Comparison of ENCODE assay signal across 21 cellular contexts in the genomic region with DNA sequence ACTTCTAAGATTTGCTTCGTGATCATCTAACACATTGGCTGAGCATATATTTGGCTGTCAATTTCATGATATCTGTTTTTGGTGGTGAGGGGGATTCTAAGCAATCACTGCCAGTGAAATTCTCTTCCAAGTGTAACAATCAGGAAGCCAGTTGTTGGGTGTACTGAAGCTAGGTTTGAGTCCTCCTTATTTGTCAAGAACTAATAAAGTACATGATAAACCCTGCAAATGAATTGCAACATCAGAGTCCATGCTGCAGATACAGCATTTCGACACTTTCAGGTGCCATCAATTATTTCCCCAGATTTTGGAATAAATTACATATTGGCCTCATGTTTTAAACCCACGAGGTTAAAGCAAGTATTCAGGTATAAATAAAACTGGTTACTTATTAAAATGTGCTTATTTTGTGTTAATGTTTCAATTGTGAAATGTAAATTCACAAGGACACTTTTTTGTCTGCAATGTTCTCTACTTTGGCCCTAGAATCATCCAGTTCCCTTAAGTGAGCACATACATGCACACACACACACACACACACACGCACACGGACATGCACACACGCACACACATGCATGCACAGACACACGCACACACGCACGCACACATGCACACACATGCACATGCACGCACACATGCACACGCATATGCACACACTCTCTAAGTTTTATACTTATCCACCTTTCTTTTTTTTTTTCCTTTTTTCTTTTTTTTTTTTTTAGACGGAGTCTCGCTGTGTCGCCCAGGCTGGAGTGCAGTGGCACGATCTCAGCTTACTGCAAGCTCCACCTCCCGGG.
DNase-seq lines count a peak whose midpoint lies in the region; ATAC-seq, FAIRE-seq and TF ChIP-seq lines count a peak whose summit lies in the region.
"Had no signal": no experiment of that assay in that cellular context is flagged by ENCODE, and none has a peak within 500 bp of the region (broad histone marks: within the 10 kb centered on the region; RNA-seq: fewer than 3 reads in every experiment).

No MANE protein-coding gene starts in this region.

- FAIRE-seq in GM12878 (lab: Jason Lieb, UNC), result no peak
- FAIRE-seq: D721Med, GM18507 had no signal

- peak overlapping the region; percentile 100 for H3K14ac ChIP-seq in neuronal stem cell (ENCODE audit: low read length)

- no peak for TF ChIP-seq EP300 in GM12878 (IDR thresholded peaks at IDR 0.05; ENCODE audit: borderline replicate concordance in 1 of 2, control insufficient read depth in 1 of 2, low read depth in 2 of 2, low read length in 2 of 2)

- no peaks in the 10 kb centered on the region for H4K20me1 ChIP-seq in GM12878 (ENCODE audit: control insufficient read depth, insufficient read depth)
- H4K20me1 ChIP-seq: BLaER1 had no signal

- ATAC-seq in left ventricle myocardium superior (peak; percentile 27), heart left ventricle (no peak), GM12878 (no peak), GM18858 (IDR thresholded peaks at IDR 0.05; ENCODE audit: unreplicated experiment) (no peak)

- H3K4me1 ChIP-seq in heart left ventricle, result peaks cover 0 to 4% (median 0%) of the 10 kb centered on the region in 12 donors
- H3K4me1 ChIP-seq in GM12878 (ENCODE audit: control insufficient read depth, insufficient read depth, low read length), result no peaks in the 10 kb centered on the region
- peaks cover 3 to 5% of the 10 kb centered on the region in 2 donors for H3K4me1 ChIP-seq in neuronal stem cell (ENCODE audit: control insufficient read depth in 2 of 2, insufficient read depth in 1 of 2, low read depth in 1 of 2, low read length in 2 of 2)
- H3K4me1 ChIP-seq in ascending aorta, result peaks cover 0 to 8% of the 10 kb centered on the region in 2 donors
- H3K4me1 ChIP-seq: BLaER1, Peyer's patch had no signal

- H2BK120ac ChIP-seq in neuronal stem cell (ENCODE audit: low read depth, low read length), result no peak overlapping the region

- no peaks in the 10 kb centered on the region for H3K79me1 ChIP-seq in neuronal stem cell (ENCODE audit: low read depth, low read length)

- H3K27ac ChIP-seq in heart left ventricle, result no peak overlapping the region
- H3K27ac ChIP-seq in GM12878 (ENCODE audit: control insufficient read depth, insufficient read depth), result no peak overlapping the region
- H3K27ac ChIP-seq in neuronal stem cell (replicated peaks; ENCODE audit: low read length), result no peak overlapping the region
- H3K27ac ChIP-seq in ascending aorta, result no peak overlapping the region
- H3K27ac ChIP-seq: BLaER1, Peyer's patch had no signal

- TF ChIP-seq POLR2A in heart left ventricle (IDR thresholded peaks at IDR 0.05), result no peak
- TF ChIP-seq POLR2A in GM12878 (IDR thresholded peaks at IDR 0.05; ENCODE audit: low read depth, low read length), result no peak

- no peaks in the 10 kb centered on the region for H3K27me3 ChIP-seq in heart left ventricle
- no peaks in the 10 kb centered on the region for H3K27me3 ChIP-seq in GM12878 (replicated peaks in 1 of 2; ENCODE audit: control insufficient read depth in 2 of 2, insufficient read depth in 2 of 2, low read length in 1 of 2)
- no peaks in the 10 kb centered on the region for H3K27me3 ChIP-seq in neuronal stem cell (ENCODE audit: control insufficient read depth in 3 of 3, insufficient read depth in 3 of 3, low read depth in 1 of 3, low read length in 3 of 3)
- H3K27me3 ChIP-seq in ascending aorta, result no peaks in the 10 kb centered on the region
- H3K27me3 ChIP-seq: BLaER1, Peyer's patch had no signal

- H4K8ac ChIP-seq in neuronal stem cell (ENCODE audit: low read depth, low read length), result no peak overlapping the region

- no peak overlapping the region for H2BK15ac ChIP-seq in neuronal stem cell (ENCODE audit: low read length)

- no peak overlapping the region for H2AFZ ChIP-seq in GM12878 (ENCODE audit: control insufficient read depth, low read depth, low read length)
- no peak overlapping the region for H2AFZ ChIP-seq in neuronal stem cell (ENCODE audit: low read length)
- H2AFZ ChIP-seq: GM23338 had no signal

- in situ Hi-C loops in GM12878 (cut with MboI), result no loop called here

- WGBS in heart left ventricle, 4 donors, result 93 to 96% (median 95%) methylated on average over 16 of the region's 16 CpGs
- WGBS in GM12878 (ENCODE audit: insufficient coverage, insufficient replicate concordance, low lambda C conversion rate, missing lambda C conversion rate), result 40% methylated on average over 12 of the region's 16 CpGs
- WGBS in neuronal stem cell (ENCODE audit: extremely low coverage in 2 of 2, insufficient read length in 2 of 2, insufficient replicate concordance in 1 of 2), 2 donors, result no CpG with 5 or more reads among the region's 16 CpGs

- H3K36me3 ChIP-seq in heart left ventricle, result no peaks in the 10 kb centered on the region
- H3K36me3 ChIP-seq in GM12878 (ENCODE audit: control insufficient read depth in 2 of 2, insufficient read depth in 2 of 2, low read length in 1 of 2), result no peaks in the 10 kb centered on the region
- no peaks in the 10 kb centered on the region for H3K36me3 ChIP-seq in neuronal stem cell (replicated peaks in 1 of 2; ENCODE audit: control insufficient read depth in 2 of 2, insufficient read depth in 2 of 2, low read length in 2 of 2)
- no peaks in the 10 kb centered on the region for H3K36me3 ChIP-seq in ascending aorta
- H3K36me3 ChIP-seq: BLaER1, Peyer's patch had no signal

- H3K4me3 ChIP-seq in heart left ventricle, result no peak overlapping the region
- no peak overlapping the region for H3K4me3 ChIP-seq in GM12878
- peak overlapping the region in 1 of 2 donors; percentile 23 for H3K4me3 ChIP-seq in neuronal stem cell (ENCODE audit: low read length in 2 of 2)
- H3K4me3 ChIP-seq in ascending aorta, result no peak overlapping the region
- H3K4me3 ChIP-seq: BLaER1, GM23338, Peyer's patch had no signal

- intact Hi-C loops in left ventricle myocardium superior (cut with micrococcal nuclease), result no loop called here
- intact Hi-C loops in heart left ventricle (cut with DNase I), result no loop called here
- intact Hi-C loops in GM12878 (cut with micrococcal nuclease; ENCODE audit: unreplicated experiment), result no loop called here
- intact Hi-C loops in ascending aorta (cut with DNase I), result no loop called here

- H4K91ac ChIP-seq in neuronal stem cell (ENCODE audit: low read depth, low read length, poor library complexity), result peak overlapping the region; percentile 95

- H3K9ac ChIP-seq in GM12878 (ENCODE audit: control insufficient read depth, insufficient read depth, low read length), result no peak overlapping the region
- H3K9ac ChIP-seq in neuronal stem cell (ENCODE audit: low read depth, low read length, poor library complexity), result peak overlapping the region; percentile 60
- H3K9ac ChIP-seq: BLaER1, SK-N-SH had no signal

- RAD21 ChIA-PET in GM12878 (lab: Charles Lee; ENCODE audit: unreplicated experiment), result no interaction called here

- H3K23ac ChIP-seq in neuronal stem cell (ENCODE audit: low read depth, low read length, poor library complexity), result no peak overlapping the region

- TF ChIP-seq CTCF in heart left ventricle (IDR thresholded peaks at IDR 0.05) (no peak), GM12878 (IDR thresholded peaks at IDR 0.05 in 2 of 3, conservative IDR thresholded peaks at IDR 0.05 in 1 of 3; ENCODE audit: control insufficient read depth in 2 of 3, extremely low read depth in 1 of 3, insufficient read depth in 1 of 3, low read depth in 3 of 3, low read length in 3 of 3) (no peak), ascending aorta (IDR thresholded peaks at IDR 0.05) (no peak)

- POLR2A ChIA-PET in GM12878 (lab: Charles Lee), result no interaction called here

- no peaks in the 10 kb centered on the region for H3K79me2 ChIP-seq in GM12878 (ENCODE audit: control insufficient read depth, insufficient read depth, low read length)

- BruUV-seq in GM12878 (replicated peaks; lab: Mats Ljungman, UMichigan), result no TSS peak

- no peak for TF ChIP-seq RAD21 in GM12878 (IDR thresholded peaks at IDR 0.05; ENCODE audit: insufficient read depth, low read depth, low read length)

- H3K4me2 ChIP-seq in GM12878 (ENCODE audit: control insufficient read depth, insufficient read depth), result no peak overlapping the region
- H3K4me2 ChIP-seq in neuronal stem cell (ENCODE audit: insufficient read depth, low read length, poor library complexity, severe bottlenecking), result no peak overlapping the region
- H3K4me2 ChIP-seq: BLaER1, GM23338, SK-N-SH had no signal

- H3K4ac ChIP-seq in neuronal stem cell (ENCODE audit: low read length), result no peak overlapping the region

- H3K9me3 ChIP-seq in heart left ventricle, result no peaks in the 10 kb centered on the region
- no peaks in the 10 kb centered on the region for H3K9me3 ChIP-seq in GM12878 (replicated peaks; ENCODE audit: control insufficient read depth, insufficient read depth, low read length)
- H3K9me3 ChIP-seq in neuronal stem cell (replicated peaks in 1 of 2; ENCODE audit: control insufficient read depth in 2 of 2, insufficient read depth in 1 of 2, low read depth in 1 of 2, low read length in 2 of 2), result no peaks in the 10 kb centered on the region
- H3K9me3 ChIP-seq in ascending aorta, result no peaks in the 10 kb centered on the region
- H3K9me3 ChIP-seq: BLaER1, Peyer's patch, SK-N-SH had no signal

- DNase-seq in left ventricle myocardium superior (no peak), heart left ventricle (no peak), GM12878 (ENCODE audit: low read depth, low spot score) (no peak), neuronal stem cell (ENCODE audit: low spot score) (no peak), ascending aorta (ENCODE audit: low spot score in 2 of 2) (no peak)
- DNase-seq in activated effector memory CD4-positive, alpha-beta T cell treated with Interleukin-2 at 50 U/mL for 16 hours, result no peak
- DNase-seq: CD4-positive, CD25-positive, alpha-beta regulatory T cell; HCEC 1CT; NCI-H1092; NCI-H1417 treated with DMSO at 0.1 percent for 48 hours; NCI-H1694 treated with DMSO at 0.1 percent for 48 hours; NCI-H2081; NCI-H2227 treated with DMSO at 0.1 percent for 48 hours; NCI-H526 treated with DMSO at 0.1 percent for 48 hours; Peyer's patch; SK-N-SH had no signal

- no peak overlapping the region for H2BK5ac ChIP-seq in neuronal stem cell (ENCODE audit: low read length)

- no peak overlapping the region for H2AK5ac ChIP-seq in neuronal stem cell (ENCODE audit: low read depth, low read length)

- no peak overlapping the region for H3K18ac ChIP-seq in neuronal stem cell (ENCODE audit: low read length)

- no peak overlapping the region for H2BK12ac ChIP-seq in neuronal stem cell (ENCODE audit: low read length)

- CTCF ChIA-PET in GM12878 (lab: Yijun Ruan, JAX), result interaction anchor here (1.0 kb wide), 1 partner anchor 11 kb away, joined by 3 read pairs; no protein-coding TSS in a partner anchor

- SMC1A ChIA-PET in GM12878 (lab: Charles Lee; ENCODE audit: uncharacterized antibody, unreplicated experiment), result no interaction called here

TF ChIP-seq in GM12878, 131 proteins besides CTCF, POLR2A, EP300 and RAD21 (continues in another document):
- TF ChIP-seq MEF2B (IDR thresholded peaks at IDR 0.05; ENCODE audit: partially characterized antibody, poor library complexity, severe bottlenecking) (no peak), PAX8 (IDR thresholded peaks at IDR 0.05) (no peak), RUNX3 (IDR thresholded peaks at IDR 0.05; ENCODE audit: low read length) (no peak), JUND (IDR thresholded peaks at IDR 0.05; ENCODE audit: low read depth, low read length) (no peak), RELA (IDR thresholded peaks at IDR 0.05; ENCODE audit: borderline replicate concordance, partially characterized antibody) (no peak), STAT3 (IDR thresholded peaks at IDR 0.05; ENCODE audit: low read depth, low read length) (no peak)
